ENCODE assay signal across 8 cellular contexts in genomic region chr20:31879143-31879987, GRCh38. TPM values are rescaled to one million over a fixed set of nuclear protein-coding genes. Genes with fewer than 3 reads are reported as not detected.
DNase-seq lines count a peak whose midpoint lies in the region; ATAC-seq, FAIRE-seq and TF ChIP-seq lines count a peak whose summit lies in the region.

No MANE protein-coding gene starts in this region.

- peaks cover 0 to 53% (median under 1%) of the 10 kb centered on the region in 5 donors for H3K27me3 Mint-ChIP-seq in naive thymus-derived CD4-positive, alpha-beta T cell

- peak overlapping the region; percentile 89 to 97 (median 94) for H3K4me3 Mint-ChIP-seq in naive thymus-derived CD4-positive, alpha-beta T cell
- peak overlapping the region; percentile 91 for H3K4me3 Mint-ChIP-seq in stimulated activated effector memory CD8-positive, alpha-beta T cell treated with anti-CD3 and anti-CD28 coated beads, Interleukin-12 subunit alpha, Interleukin-12 subunit beta, amount 100 ng/mL, for 72 hours

- H3K4me2 ChIP-seq in KMS-11, result peak overlapping the region; percentile 98

- H3K79me2 ChIP-seq in KMS-11 (ENCODE audit: insufficient read depth, low read depth), result no peaks in the 10 kb centered on the region

- peak overlapping the region; percentile 23; the same call in 1 of the 2 replicates for H3K9ac ChIP-seq in KMS-11

- POLR2A ChIA-PET in naive thymus-derived CD4-positive, alpha-beta T cell (lab: Charles Lee), result interaction anchor here (0.7 to 1.5 kb wide), 2 partner anchors 10 to 1842 kb away, joined by 3 to 5 read pairs; no protein-coding TSS in a partner anchor

- intact Hi-C loops in naive thymus-derived CD4-positive, alpha-beta T cell (cut with micrococcal nuclease), result loop anchor here in 1 of 2 donors (1.0 kb wide), 1 partner anchor 73 kb away; the partner anchor contains the start of gene PDRG1

- H3K27me3 ChIP-seq in KMS-11 (ENCODE audit: insufficient read depth, low read depth), result peaks cover 23% of the 10 kb centered on the region; the same call in 1 of the 2 replicates
- H3K27me3 ChIP-seq in naive thymus-derived CD4-positive, alpha-beta T cell (ENCODE audit: control insufficient read depth in 2 of 2, insufficient read depth in 2 of 2, low read length in 2 of 2), result no peaks in the 10 kb centered on the region

- no peak for TF ChIP-seq CTCF in KMS-11 (conservative IDR thresholded peaks at IDR 0.05; ENCODE audit: low read depth, low read length)

- ATAC-seq in GM21737 (IDR thresholded peaks at IDR 0.05; ENCODE audit: unreplicated experiment), result peak; percentile 83
- ATAC-seq in naive thymus-derived CD4-positive, alpha-beta T cell, result peak; percentile 93
- ATAC-seq in stimulated activated effector memory CD8-positive, alpha-beta T cell treated with anti-CD3 and anti-CD28 coated beads, Interleukin-12 subunit alpha, Interleukin-12 subunit beta, amount 100 ng/mL, for 72 hours, result peak; percentile 96

- H3K36me3 Mint-ChIP-seq in naive thymus-derived CD4-positive, alpha-beta T cell, result no peaks in the 10 kb centered on the region
- H3K36me3 Mint-ChIP-seq in stimulated activated effector memory CD8-positive, alpha-beta T cell treated with anti-CD3 and anti-CD28 coated beads, Interleukin-12 subunit alpha, Interleukin-12 subunit beta, amount 100 ng/mL, for 72 hours, result peaks cover 10% of the 10 kb centered on the region

- peaks cover 6 to 17% (median 12%) of the 10 kb centered on the region in 7 donors for H3K4me1 Mint-ChIP-seq in naive thymus-derived CD4-positive, alpha-beta T cell
- H3K4me1 Mint-ChIP-seq in stimulated activated effector memory CD8-positive, alpha-beta T cell treated with anti-CD3 and anti-CD28 coated beads, Interleukin-12 subunit alpha, Interleukin-12 subunit beta, amount 100 ng/mL, for 72 hours, result peaks cover 14% of the 10 kb centered on the region

- H3K9me3 Mint-ChIP-seq in naive thymus-derived CD4-positive, alpha-beta T cell, result no peaks in the 10 kb centered on the region
- no peaks in the 10 kb centered on the region for H3K9me3 Mint-ChIP-seq in stimulated activated effector memory CD8-positive, alpha-beta T cell treated with anti-CD3 and anti-CD28 coated beads, Interleukin-12 subunit alpha, Interleukin-12 subunit beta, amount 100 ng/mL, for 72 hours

- H3K4me3 ChIP-seq in KMS-11 (IDR thresholded peaks at IDR 0.05; ENCODE audit: insufficient read depth, low read depth, low read length), result peak overlapping the region; percentile 38
- H3K4me3 ChIP-seq in naive thymus-derived CD4-positive, alpha-beta T cell (ENCODE audit: low read length), result peak overlapping the region; percentile 68

- H3K27ac Mint-ChIP-seq in naive thymus-derived CD4-positive, alpha-beta T cell, result peak overlapping the region; percentile 32 to 92 (median 79)
- peak overlapping the region; percentile 85 for H3K27ac Mint-ChIP-seq in stimulated activated effector memory CD8-positive, alpha-beta T cell treated with anti-CD3 and anti-CD28 coated beads, Interleukin-12 subunit alpha, Interleukin-12 subunit beta, amount 100 ng/mL, for 72 hours

- DNase-seq in DMS53 (lab: John Stamatoyannopoulos, UW) (peak; percentile 99), RCC 7860 (ENCODE audit: low spot score) (peak; percentile 87), fibroblast of peridontal ligament (ENCODE audit: extremely low read depth) (peak; percentile 91)
- peak; percentile 43 to 63 for DNase-seq in activated T-helper 1 cell treated with anti-CD3 and anti-CD28 coated beads, Interleukin-2, amount 50 U/mL, for 16 hours (ENCODE audit: low read depth in 1 of 2, low spot score in 1 of 2)
- DNase-seq in naive thymus-derived CD4-positive, alpha-beta T cell, result peak; percentile 55 to 77 (median 71)
- DNase-seq in stimulated activated effector memory CD8-positive, alpha-beta T cell treated with anti-CD3 and anti-CD28 coated beads, Interleukin-12 subunit alpha, Interleukin-12 subunit beta, amount 100 ng/mL, for 72 hours (ENCODE audit: low spot score in 2 of 2), result peak; percentile 69 to 88

- no peaks in the 10 kb centered on the region for H3K36me3 ChIP-seq in KMS-11 (ENCODE audit: insufficient read depth)
- H3K36me3 ChIP-seq in naive thymus-derived CD4-positive, alpha-beta T cell (ENCODE audit: control insufficient read depth in 2 of 3, insufficient read depth in 3 of 3, low read length in 3 of 3), result no peaks in the 10 kb centered on the region

- no peaks in the 10 kb centered on the region for H3K9me3 ChIP-seq in naive thymus-derived CD4-positive, alpha-beta T cell (ENCODE audit: control insufficient read depth in 2 of 3, low read length in 3 of 3)

- peaks cover 13% of the 10 kb centered on the region for H3K4me1 ChIP-seq in KMS-11 (ENCODE audit: low read depth, poor library complexity, severe bottlenecking)
- H3K4me1 ChIP-seq in naive thymus-derived CD4-positive, alpha-beta T cell (ENCODE audit: control insufficient read depth in 2 of 2, insufficient read depth in 2 of 2, low read length in 2 of 2), result no peaks in the 10 kb centered on the region

- no peak overlapping the region for H3K27ac ChIP-seq in KMS-11
- H3K27ac ChIP-seq in naive thymus-derived CD4-positive, alpha-beta T cell (ENCODE audit: low read depth, low read length), result peak overlapping the region; percentile 27

- peak overlapping the region; percentile 95 for H2AFZ ChIP-seq in KMS-11 (ENCODE audit: low read depth)

- CTCF ChIA-PET in naive thymus-derived CD4-positive, alpha-beta T cell (lab: Charles Lee), result interaction anchor here (0.6 to 1.6 kb wide), 2 partner anchors 17 to 25 kb away, joined by 6 read pairs; no protein-coding TSS in a partner anchor

- no peak for FAIRE-seq in RCC 7860 (lab: Jason Lieb, UNC)

- H4K20me1 ChIP-seq in KMS-11 (ENCODE audit: insufficient read depth), result no peaks in the 10 kb centered on the region

RNA-seq across cellular contexts. Expression of gene TTLL9, which starts 8.9 kb away (rescaled TPM):
- total RNA-seq in naive thymus-derived CD4-positive, alpha-beta T cell, result not detected
- polyA plus RNA-seq in naive thymus-derived CD4-positive, alpha-beta T cell, result not detected

RNA-seq across cellular contexts. Expression of gene DUSP15, which starts 9.0 kb away (rescaled TPM):
- total RNA-seq in naive thymus-derived CD4-positive, alpha-beta T cell, result not detected
- polyA plus RNA-seq in naive thymus-derived CD4-positive, alpha-beta T cell, result not detected

RNA-seq across cellular contexts. Expression of gene FOXS1, which starts 34.0 kb away (rescaled TPM):
- total RNA-seq in naive thymus-derived CD4-positive, alpha-beta T cell, result not detected
- not detected for polyA plus RNA-seq in naive thymus-derived CD4-positive, alpha-beta T cell
